ENCODE assay signal across 8 cellular contexts in genomic region chr18:77000527-77000926, GRCh38.
DNase-seq lines count a peak whose midpoint lies in the region; ATAC-seq and TF ChIP-seq lines count a peak whose summit lies in the region.

No MANE protein-coding gene starts in this region.

- H3K56ac ChIP-seq in IMR-90 (ENCODE audit: extremely low read depth, insufficient read depth, low read length) = no peak overlapping the region

- no peak overlapping the region for H2BK5ac ChIP-seq in IMR-90 (ENCODE audit: low read depth, low read length, poor library complexity, severe bottlenecking)

- no peaks in the 10 kb centered on the region; the same call in 1 of the 2 replicates for H3K27me3 ChIP-seq in IMR-90 (ENCODE audit: control insufficient read depth, insufficient read depth, low read length)
- H3K27me3 ChIP-seq in liver (ENCODE audit: control insufficient read depth in 4 of 4, insufficient read depth in 4 of 4, low read length in 3 of 4) = no peaks in the 10 kb centered on the region

- H3K4me3 ChIP-seq in IMR-90 (ENCODE audit: insufficient read depth, low read depth, low read length) (no peak overlapping the region), liver (ENCODE audit: low read depth in 1 of 3, low read length in 3 of 3) (peak overlapping the region in 1 of 3 donors; percentile 3)

- no peak overlapping the region for H3K27ac ChIP-seq in IMR-90 (ENCODE audit: insufficient read depth, low read length)
- H3K27ac ChIP-seq in VCaP = no peak overlapping the region; the same call in 1 of the 2 replicates
- H3K27ac ChIP-seq in liver (ENCODE audit: low read depth in 1 of 2, low read length in 2 of 2) = no peak overlapping the region

- dilution Hi-C loops in IMR-90 (cut with HindIII; ENCODE audit: low sequenced_read_pairs, unreplicated experiment) = no loop called here

- H3K79me1 ChIP-seq in IMR-90 (ENCODE audit: low read depth in 1 of 2, low read length in 2 of 2) = no peaks in the 10 kb centered on the region

- CTCF ChIA-PET in IMR-90 (lab: Yijun Ruan, JAX) = interaction anchor here (0.6 to 3.1 kb wide), 13 partner anchors 10 to 1984 kb away, joined by 3 to 28 read pairs (median 5); no protein-coding TSS in a partner anchor

- no peaks in the 10 kb centered on the region for H3K9me3 ChIP-seq in IMR-90 (ENCODE audit: control insufficient read depth, insufficient read depth, low read length)
- no peaks in the 10 kb centered on the region for H3K9me3 ChIP-seq in liver (ENCODE audit: control insufficient read depth in 4 of 4, low read length in 3 of 4)

- DNase-seq in NCI-H2081 (lab: John Stamatoyannopoulos, UW) = peak; percentile 26 to 29
- no peak for DNase-seq in NCI-H2081 treated with DMSO at 0.1 percent for 48 hours (lab: John Stamatoyannopoulos, UW)
- DNase-seq in IMR-90 = peak; percentile 32
- DNase-seq in cerebellum (ENCODE audit: low spot score) = peak; percentile 52
- peak; percentile 70 for DNase-seq in stimulated activated CD8-positive, alpha-beta memory T cell treated with anti-CD3 and anti-CD28 coated beads, Interleukin-4, amount 100 ng/mL, for 48 hours

- BruUV-seq in IMR-90 (replicated peaks; lab: Mats Ljungman, UMichigan) = no TSS peak

- in situ Hi-C loops in IMR-90 (cut with MboI; ENCODE audit: low sequenced_read_pairs) = loop anchor here (5.0 kb wide), 1 partner anchor 207 kb away; no protein-coding TSS in a partner anchor

- H3K4me1 ChIP-seq in IMR-90 (ENCODE audit: control insufficient read depth, insufficient read depth, low read length) = peaks cover 2% of the 10 kb centered on the region; the same call in 1 of the 2 replicates
- H3K4me1 ChIP-seq in liver (ENCODE audit: control insufficient read depth in 4 of 4, insufficient read depth in 4 of 4, low read length in 3 of 4) = peaks cover 0 to 2% (median 0%) of the 10 kb centered on the region in 4 donors

- H2AK5ac ChIP-seq in IMR-90 (ENCODE audit: low read depth, low read length) = no peak overlapping the region

- H3K4me2 ChIP-seq in IMR-90 (ENCODE audit: low read depth, low read length) = peak overlapping the region; percentile 62; the same call in 1 of the 2 replicates

- intact Hi-C loops in IMR-90 (cut with micrococcal nuclease) = loop anchor here (1.0 to 2.0 kb wide), 5 partner anchors 55 to 650 kb away; no protein-coding TSS in a partner anchor

- H3K9ac ChIP-seq in IMR-90 (ENCODE audit: low read depth, low read length) (0 out of 2 replicates have a peak overlapping the region, but pooled peaks have one; percentile 35), liver (ENCODE audit: low read depth in 1 of 2, low read length in 2 of 2) (no peak overlapping the region)

- H3K36me3 ChIP-seq in IMR-90 (ENCODE audit: control insufficient read depth, insufficient read depth, low read length) (no peaks in the 10 kb centered on the region), liver (ENCODE audit: control insufficient read depth in 4 of 4, insufficient read depth in 3 of 4, low read depth in 1 of 4, low read length in 3 of 4) (no peaks in the 10 kb centered on the region)

- POLR2A ChIA-PET in IMR-90 (lab: Charles Lee; ENCODE audit: unreplicated experiment) = no interaction called here

- no peak overlapping the region; the same call in 1 of the 2 replicates for H4K5ac ChIP-seq in IMR-90 (ENCODE audit: low read depth, low read length)

- H3K4ac ChIP-seq in IMR-90 (ENCODE audit: low read depth, low read length) = no peak overlapping the region

- 0 out of 2 replicates have a peak, but pooled peaks have one; percentile 37 for TF ChIP-seq POLR2A in IMR-90 (IDR thresholded peaks at IDR 0.05; ENCODE audit: low read depth, low read length)

- TF ChIP-seq RAD21 in IMR-90 (IDR thresholded peaks at IDR 0.05; ENCODE audit: low read length) (peak; percentile 97), liver (IDR thresholded peaks at IDR 0.05) (peak; percentile 95 to 98)

- no peaks in the 10 kb centered on the region for H4K20me1 ChIP-seq in IMR-90 (ENCODE audit: insufficient read depth, low read length)

- no peak overlapping the region for H2BK20ac ChIP-seq in IMR-90 (ENCODE audit: low read depth, low read length)

- H3K23ac ChIP-seq in IMR-90 (ENCODE audit: low read depth, low read length) = no peak overlapping the region

- peak; percentile 86 for ATAC-seq in IMR-90 (ENCODE audit: low read depth)
- no peak for ATAC-seq in GM21619 (IDR thresholded peaks at IDR 0.05; ENCODE audit: unreplicated experiment)

- H3K14ac ChIP-seq in IMR-90 (replicated peaks; ENCODE audit: low read depth, low read length) = no peak overlapping the region

- no peak overlapping the region for H2BK120ac ChIP-seq in IMR-90 (ENCODE audit: low read depth, low read length)

- no peaks in the 10 kb centered on the region for H3K9me1 ChIP-seq in IMR-90 (ENCODE audit: insufficient read depth, low read length)

- WGBS in IMR-90 (ENCODE audit: extremely low coverage in 2 of 2, insufficient read length in 1 of 2), 2 experiments = no CpG with 5 or more reads among the region's 11 CpGs
- 22% methylated on average over 11 of the region's 11 CpGs for WGBS in liver

- peak overlapping the region; percentile 50 to 73; a peak in 1 of 4 replicates for H4K8ac ChIP-seq in IMR-90 (ENCODE audit: low read depth in 2 of 2, low read length in 2 of 2)

- TF ChIP-seq CTCF in IMR-90 (conservative IDR thresholded peaks at IDR 0.05; ENCODE audit: low read depth, low read length) = peak; percentile 97
- TF ChIP-seq CTCF in VCaP (conservative IDR thresholded peaks at IDR 0.05) = peak; percentile 98
- peak; percentile 94 for TF ChIP-seq CTCF in liver (IDR thresholded peaks at IDR 0.05; ENCODE audit: low read depth, low read length, missing input control)

- H2BK15ac ChIP-seq in IMR-90 (ENCODE audit: low read depth, low read length) = no peak overlapping the region

- no peak overlapping the region for H2AK9ac ChIP-seq in IMR-90 (replicated peaks; ENCODE audit: low read depth, low read length, poor library complexity)

- no peak overlapping the region for H4K91ac ChIP-seq in IMR-90 (ENCODE audit: insufficient read depth, low read depth, low read length)

- peak overlapping the region; percentile 77 for H2AFZ ChIP-seq in IMR-90 (replicated peaks; ENCODE audit: low read length, poor library complexity)

- no peak overlapping the region; the same call in 1 of the 2 replicates for H3K18ac ChIP-seq in IMR-90 (ENCODE audit: low read depth, low read length)

TF ChIP-seq in IMR-90, 13 proteins besides CTCF, POLR2A, EP300 and RAD21:
- TF ChIP-seq SMC3 (IDR thresholded peaks at IDR 0.05; ENCODE audit: low read depth, low read length) = peak; percentile 97
- TF ChIP-seq NFE2L2 (IDR thresholded peaks at IDR 0.05; ENCODE audit: low read depth, low read length) = no peak

TF ChIP-seq in liver, 16 proteins besides CTCF, POLR2A, EP300 and RAD21:
- no peak for TF ChIP-seq JUND (IDR thresholded peaks at IDR 0.05)
- TF ChIP-seq RXRA (IDR thresholded peaks at IDR 0.05) = no peak
- no peak for TF ChIP-seq NR2F2 (IDR thresholded peaks at IDR 0.05)
- no peak for TF ChIP-seq FOXA2 (IDR thresholded peaks at IDR 0.05)
- no peak for TF ChIP-seq HNF4G (IDR thresholded peaks at IDR 0.05)
- no peak for TF ChIP-seq YY1 (IDR thresholded peaks at IDR 0.05)
- no peak for TF ChIP-seq SP1 (IDR thresholded peaks at IDR 0.05)
- no peak for TF ChIP-seq ATF3 (IDR thresholded peaks at IDR 0.05)
- TF ChIP-seq GABPA (IDR thresholded peaks at IDR 0.05 in 1 of 2, conservative IDR thresholded peaks at IDR 0.05 in 1 of 2) = no peak
- no peak for TF ChIP-seq FOXA1 (IDR thresholded peaks at IDR 0.05)
- TF ChIP-seq EGR1 (IDR thresholded peaks at IDR 0.05; ENCODE audit: low read depth in 2 of 2) = no peak
